In the genomic region with DNA sequence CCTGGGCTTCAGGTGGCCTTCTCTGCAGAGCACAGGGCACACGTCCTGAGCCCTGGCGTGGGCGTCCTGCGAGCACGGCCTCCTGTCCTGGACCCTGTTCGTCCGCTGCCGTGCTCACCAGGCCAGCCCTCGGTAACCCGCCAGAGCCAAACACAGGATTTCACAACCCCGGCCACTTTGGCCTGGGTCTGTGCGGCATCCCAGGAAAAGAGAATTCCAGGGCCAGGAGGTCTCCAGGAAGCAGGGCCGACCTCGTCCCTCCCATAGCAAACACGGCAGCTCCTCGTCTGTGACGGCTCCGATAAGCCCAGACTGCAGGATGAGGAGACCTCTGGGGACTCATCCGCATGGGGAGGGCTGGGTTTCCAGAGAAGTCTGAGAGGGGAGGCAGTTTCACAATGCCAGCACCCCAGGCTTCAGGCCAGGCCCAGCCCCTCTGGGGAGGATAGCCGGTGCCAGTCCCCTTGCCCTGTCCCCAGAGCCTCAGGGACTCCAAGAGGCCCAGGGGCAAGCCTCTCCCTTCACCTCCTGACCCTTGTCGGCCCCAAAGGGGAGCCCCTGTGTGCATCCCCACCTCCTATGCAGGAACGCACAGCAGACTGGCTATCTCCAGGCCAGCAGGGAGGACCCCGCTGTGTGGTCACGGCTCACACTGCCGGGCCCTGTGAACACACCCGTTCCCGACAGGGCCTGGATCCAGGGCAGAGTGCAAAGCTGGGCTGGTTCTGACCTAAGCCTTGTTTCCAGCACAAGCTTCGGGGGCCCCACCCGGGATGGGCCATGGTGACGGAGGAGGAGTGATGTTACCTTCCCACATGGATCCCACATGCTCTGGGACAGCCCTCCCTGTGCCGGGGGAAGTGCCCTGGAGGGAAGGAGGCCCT, we compare ENCODE assay signal across 16 cellular contexts. TPM values are rescaled to one million over a fixed set of nuclear protein-coding genes. Genes with fewer than 3 reads are reported as not detected.
DNase-seq lines count a peak whose midpoint lies in the region; ATAC-seq and TF ChIP-seq lines count a peak whose summit lies in the region.
"Had no signal": no experiment of that assay in that cellular context is flagged by ENCODE, and none has a peak within 500 bp of the region (broad histone marks: within the 10 kb centered on the region; RNA-seq: fewer than 3 reads in every experiment).

No MANE protein-coding gene starts in this region.

- TF ChIP-seq CTCF in lower leg skin (IDR thresholded peaks at IDR 0.05), result no peak
- no peak for TF ChIP-seq CTCF in smooth muscle cell (IDR thresholded peaks at IDR 0.05; ENCODE audit: borderline replicate concordance, insufficient read depth, poor library complexity, severe bottlenecking)
- TF ChIP-seq CTCF in breast epithelium (IDR thresholded peaks at IDR 0.05), result no peak

- no peak overlapping the region for H2AFZ ChIP-seq in GM23248
- no peak overlapping the region for H2AFZ ChIP-seq in smooth muscle cell (ENCODE audit: low read depth)

- H3F3A ChIP-seq in GM23248 (ENCODE audit: insufficient read depth) (no peaks in the 10 kb centered on the region), smooth muscle cell (ENCODE audit: low read depth) (peaks cover 4% of the 10 kb centered on the region)

- in situ Hi-C loops in GM23248 (cut with MboI), result loop anchor here (5.0 to 25.0 kb wide), 2 partner anchors 155 to 365 kb away; no protein-coding TSS in a partner anchor

- no peak for ATAC-seq in GM18517 (IDR thresholded peaks at IDR 0.05; ENCODE audit: unreplicated experiment)

- H4K20me1 ChIP-seq in GM23248 (ENCODE audit: insufficient read depth) (no peaks in the 10 kb centered on the region), smooth muscle cell (ENCODE audit: low read depth) (no peaks in the 10 kb centered on the region)

- TF ChIP-seq POLR2A in lower leg skin (IDR thresholded peaks at IDR 0.05) (no peak), breast epithelium (IDR thresholded peaks at IDR 0.05) (no peak)

- WGBS in GM23248 (ENCODE audit: low coverage in 1 of 2, low lambda C conversion rate in 2 of 2, missing lambda C conversion rate in 2 of 2), 2 experiments, result 32 to 34% methylated on average over 31 of the region's 31 CpGs
- 66 to 73% methylated on average over 19 to 29 of the region's 31 CpGs for WGBS in lower leg skin, 2 donors
- WGBS in smooth muscle cell (ENCODE audit: low lambda C conversion rate), result 70% methylated on average over 31 of the region's 31 CpGs

- H3K79me2 ChIP-seq in GM23248 (ENCODE audit: insufficient read depth) (no peaks in the 10 kb centered on the region), smooth muscle cell (ENCODE audit: low read depth) (no peaks in the 10 kb centered on the region)

- no peak overlapping the region for H3K9ac ChIP-seq in GM23248
- H3K9ac ChIP-seq in smooth muscle cell (ENCODE audit: low read depth), result no peak overlapping the region

- H3K9me3 ChIP-seq in GM23248 (ENCODE audit: low read depth) (no peaks in the 10 kb centered on the region), smooth muscle cell (replicated peaks; ENCODE audit: low read depth) (no peaks in the 10 kb centered on the region), breast epithelium (no peaks in the 10 kb centered on the region)

- H3K27me3 ChIP-seq in GM23248 (replicated peaks; ENCODE audit: insufficient read depth), result no peaks in the 10 kb centered on the region
- no peaks in the 10 kb centered on the region for H3K27me3 ChIP-seq in smooth muscle cell (ENCODE audit: low read depth)
- H3K27me3 ChIP-seq in breast epithelium, result no peaks in the 10 kb centered on the region

- H3K4me1 ChIP-seq in GM23248 (ENCODE audit: insufficient read depth), result no peaks in the 10 kb centered on the region
- H3K4me1 ChIP-seq in smooth muscle cell (ENCODE audit: low read depth), result peaks cover 6% of the 10 kb centered on the region
- H3K4me1 ChIP-seq in breast epithelium, result no peaks in the 10 kb centered on the region

- DNase-seq in GM23248 (peak; percentile 21), fibroblast of gingiva (ENCODE audit: low read depth) (peak; percentile 17), lower leg skin (ENCODE audit: low spot score in 2 of 2) (peak; percentile 82 to 95), smooth muscle cell (lab: John Stamatoyannopoulos, UW; ENCODE audit: unreplicated experiment) (no peak), Ammon's horn (ENCODE audit: low spot score) (no peak), KG1 (lab: John Stamatoyannopoulos, UW) (no peak), breast epithelium (ENCODE audit: low spot score in 2 of 2) (no peak)
- DNase-seq: activated CD4-positive, alpha-beta T cell treated with anti-CD3 and anti-CD28 coated beads, Interleukin-2, amount 10 ng/mL, durations not matched to agents 7 days and 5 days; COR-L47; GDM1; hypothalamus; NCI-H1436 treated with DMSO at 0.1 percent for 48 hours; NCI-H226 had no signal

- H3K36me3 ChIP-seq in GM23248 (ENCODE audit: low read depth) (no peaks in the 10 kb centered on the region), smooth muscle cell (ENCODE audit: low read depth) (no peaks in the 10 kb centered on the region), breast epithelium (no peaks in the 10 kb centered on the region)

- H3K9me2 ChIP-seq in GM23248 (ENCODE audit: insufficient read depth), result no peaks in the 10 kb centered on the region

- H3K4me2 ChIP-seq in GM23248 (ENCODE audit: unreplicated experiment), result no peak overlapping the region
- peak overlapping the region; percentile 21 for H3K4me2 ChIP-seq in smooth muscle cell

- intact Hi-C loops in lower leg skin (cut with DNase I; ENCODE audit: low total_unique reads) (loop anchor here (10.0 kb wide), 1 partner anchor 158 kb away; no protein-coding TSS in a partner anchor), breast epithelium (cut with DNase I; ENCODE audit: low total_unique reads) (loop anchor here (10.0 kb wide), 1 partner anchor 168 kb away; no protein-coding TSS in a partner anchor)

- H3K4me3 ChIP-seq in GM23248, result no peak overlapping the region
- H3K4me3 ChIP-seq in lower leg skin (ENCODE audit: low read depth, poor library complexity, severe bottlenecking), result no peak overlapping the region
- no peak overlapping the region for H3K4me3 ChIP-seq in smooth muscle cell
- no peak overlapping the region for H3K4me3 ChIP-seq in breast epithelium
- H3K4me3 ChIP-seq: SK-N-MC, skin epidermis had no signal

- H3K27ac ChIP-seq in GM23248, result no peak overlapping the region
- H3K27ac ChIP-seq in smooth muscle cell (ENCODE audit: low read depth), result no peak overlapping the region
- peak overlapping the region in 1 of 2 donors; percentile 64 for H3K27ac ChIP-seq in breast epithelium
- H3K27ac ChIP-seq: SK-N-MC had no signal

RNA-seq across cellular contexts. Expression of gene HTRA3, which starts 22.3 kb away (rescaled TPM):
- total RNA-seq in GM23248 (2014; rRNA removed; shearing (Covaris generic)), result 3.2 and 5.9 TPM in 2 replicates
- polyA plus RNA-seq in GM23248 (2016; fragmentation: Nextera tagmentation; extraction: Ambion mirVana), result 5.2 and 5.7 TPM in 2 replicates
- 10 to 100 TPM in 2 of 4 donors, 1 to 10 TPM in 2; 4.0 to 18.2 (median 11.4) TPM for total RNA-seq in lower leg skin
- total RNA-seq in smooth muscle cell, result 77.7 and 94.9 TPM in 2 replicates
- polyA plus RNA-seq in smooth muscle cell, result 189 and 227 TPM in 2 replicates
- total RNA-seq in breast epithelium, result 10 to 100 TPM in 2 of 3 donors, 1 to 10 TPM in 1; 8.5 to 53.9 (median 19.7) TPM
- total RNA-seq: activated CD4-positive, alpha-beta T cell treated with anti-CD3 and anti-CD28 coated beads, Interleukin-2, amount 10 ng/mL, durations not matched to agents 7 days and 5 days had no signal

RNA-seq across cellular contexts. Expression of gene SH3TC1, which starts 48.2 kb away (rescaled TPM):
- total RNA-seq in GM23248 (2014; rRNA removed; shearing (Covaris generic)), result 6.5 and 9.9 TPM in 2 replicates
- polyA plus RNA-seq in GM23248 (2016; fragmentation: Nextera tagmentation; extraction: Ambion mirVana), result 0.57 and 2.3 TPM in 2 replicates
- 10 to 100 TPM; 10.1 to 15.9 (median 11.1) TPM for total RNA-seq in lower leg skin
- total RNA-seq in smooth muscle cell, result 7.8 TPM in 2 replicates
- polyA plus RNA-seq in smooth muscle cell, result 12.1 and 17.7 TPM in 2 replicates
- total RNA-seq in breast epithelium, result 10 to 100 TPM; 16.4 to 28.8 (median 17.3) TPM

Comparison
In these comparisons a context has a peak if more than half of its experiments do, and no peak if none do; other contexts are left out.
1. DNase-seq: peak in GM23248 (single experiment), fibroblast of gingiva (single experiment) and lower leg skin (2 of 2); none in smooth muscle cell (single experiment), Ammon's horn (single experiment), KG1 (single experiment) and breast epithelium (0 of 2).